ENCODE assay signal across 1 cellular context in genomic region chr21:33266050-33266783, GRCh38.
TF ChIP-seq lines count a peak whose summit lies in the region.

IL10RB (plus strand) TSS chr21:33266367; CDS start chr21:33266466, 99 bp downstream.

TF ChIP-seq in HepG2, 621 proteins besides CTCF, POLR2A, EP300 and RAD21 (continued from another document and continues in another):
- TF ChIP-seq ZNF18 (CRISPR knock-in tag; IDR thresholded peaks at IDR 0.05; ENCODE audit: insufficient replicate concordance) (no peak), SIN3A (IDR thresholded peaks at IDR 0.05; ENCODE audit: borderline replicate concordance, low read depth, low read length) (no peak), THAP11 (CRISPR knock-in tag; IDR thresholded peaks at IDR 0.05) (peak; percentile 24; the same call in 1 of the 2 replicates), ZNF552 (CRISPR knock-in tag; IDR thresholded peaks at IDR 0.05; ENCODE audit: borderline replicate concordance) (0 out of 2 replicates have a peak, but pooled peaks have one; percentile 27), KLF9 (CRISPR knock-in tag; IDR thresholded peaks at IDR 0.05; ENCODE audit: low read depth) (no peak), ETV5 (CRISPR knock-in tag; IDR thresholded peaks at IDR 0.05; ENCODE audit: borderline replicate concordance) (0 out of 2 replicates have a peak, but pooled peaks have one; percentile 35), ZNF260 (CRISPR knock-in tag; IDR thresholded peaks at IDR 0.05; ENCODE audit: borderline replicate concordance, low read depth) (no peak), YY1 (IDR thresholded peaks at IDR 0.05; ENCODE audit: insufficient read depth, insufficient replicate concordance, low read depth, low read length) (peak; percentile 58), HNRNPLL (IDR thresholded peaks at IDR 0.05; ENCODE audit: low read depth, low read length, poor library complexity, severe bottlenecking) (peak; percentile 54), SPEN (CRISPR knock-in tag; IDR thresholded peaks at IDR 0.05; ENCODE audit: low read depth) (peak; percentile 57), PHF20 (CRISPR knock-in tag; IDR thresholded peaks at IDR 0.05) (peak; percentile 60), ZNF782 (CRISPR knock-in tag; IDR thresholded peaks at IDR 0.05; ENCODE audit: borderline replicate concordance) (0 out of 2 replicates have a peak, but pooled peaks have one; percentile 35), RORA (CRISPR knock-in tag; IDR thresholded peaks at IDR 0.05) (0 out of 2 replicates have a peak, but pooled peaks have one; percentile 61), RXRB (CRISPR knock-in tag; IDR thresholded peaks at IDR 0.05; ENCODE audit: borderline replicate concordance) (no peak), PHB2 (IDR thresholded peaks at IDR 0.05; ENCODE audit: partially characterized antibody) (no peak), ZNF703 (CRISPR knock-in tag; IDR thresholded peaks at IDR 0.05; ENCODE audit: borderline replicate concordance) (no peak), HMGXB4 (CRISPR knock-in tag; IDR thresholded peaks at IDR 0.05; ENCODE audit: borderline replicate concordance in 1 of 2, low read depth in 1 of 2) (peak in 1 of 2 experiments; percentile 49; a peak in 3 of 4 replicates), TGIF2 (CRISPR knock-in tag; IDR thresholded peaks at IDR 0.05) (no peak), SNAPC2 (CRISPR knock-in tag; IDR thresholded peaks at IDR 0.05) (no peak), ZFYVE20 (CRISPR knock-in tag; IDR thresholded peaks at IDR 0.05; ENCODE audit: borderline replicate concordance, low read depth) (no peak), HCFC1 (IDR thresholded peaks at IDR 0.05; ENCODE audit: low read depth, low read length) (no peak), MXI1 (IDR thresholded peaks at IDR 0.05; ENCODE audit: borderline replicate concordance, low read depth, low read length) (peak; percentile 31; the same call in 1 of the 3 replicates), ZNF432 (CRISPR knock-in tag; IDR thresholded peaks at IDR 0.05; ENCODE audit: borderline replicate concordance) (no peak), ZMYM3 (CRISPR knock-in tag; IDR thresholded peaks at IDR 0.05) (peak; percentile 14; the same call in 1 of the 2 replicates), GZF1 (CRISPR knock-in tag; IDR thresholded peaks at IDR 0.05) (peak; percentile 30; the same call in 1 of the 2 replicates), AGO2 (optimal IDR thresholded peaks at IDR 0.05; ENCODE audit: low read depth, low read length) (peak; percentile 98), ZNF275 (CRISPR knock-in tag; IDR thresholded peaks at IDR 0.05; ENCODE audit: borderline replicate concordance) (no peak), KLF6 (CRISPR knock-in tag; IDR thresholded peaks at IDR 0.05) (0 out of 2 replicates have a peak, but pooled peaks have one; percentile 41), ZNF629 (CRISPR knock-in tag; conservative IDR thresholded peaks at IDR 0.05) (no peak), RERE (CRISPR knock-in tag; IDR thresholded peaks at IDR 0.05; ENCODE audit: low read depth) (no peak), ISL2 (CRISPR knock-in tag; IDR thresholded peaks at IDR 0.05) (no peak), ZNF446 (CRISPR knock-in tag; IDR thresholded peaks at IDR 0.05) (no peak), POLR2G (IDR thresholded peaks at IDR 0.05; ENCODE audit: low read depth, low read length) (peak; percentile 63; the same call in 1 of the 2 replicates), ZNF704 (CRISPR knock-in tag; IDR thresholded peaks at IDR 0.05; ENCODE audit: borderline replicate concordance) (no peak), RARA (CRISPR knock-in tag; IDR thresholded peaks at IDR 0.05) (peak; percentile 21; the same call in 1 of the 2 replicates), HNF1B (CRISPR knock-in tag; IDR thresholded peaks at IDR 0.05) (peak; percentile 33; the same call in 1 of the 2 replicates), TEAD2 (CRISPR knock-in tag; IDR thresholded peaks at IDR 0.05) (no peak), ZNF326 (CRISPR knock-in tag; IDR thresholded peaks at IDR 0.05; ENCODE audit: borderline replicate concordance) (no peak), ERF (CRISPR knock-in tag; IDR thresholded peaks at IDR 0.05) (0 out of 2 replicates have a peak, but pooled peaks have one; percentile 25), ZNF572 (CRISPR knock-in tag; IDR thresholded peaks at IDR 0.05) (no peak), ZNF781 (CRISPR knock-in tag; IDR thresholded peaks at IDR 0.05; ENCODE audit: borderline replicate concordance, not compliant biosample characterization) (no peak), TAF1 (CRISPR knock-in tag; IDR thresholded peaks at IDR 0.05) (peak; percentile 25; the same call in 1 of the 2 replicates), ZFP36L1 (CRISPR knock-in tag; IDR thresholded peaks at IDR 0.05) (0 out of 2 replicates have a peak, but pooled peaks have one; percentile 49), PAWR (CRISPR knock-in tag; IDR thresholded peaks at IDR 0.05; ENCODE audit: borderline replicate concordance) (no peak), MBNL3 (CRISPR knock-in tag; conservative IDR thresholded peaks at IDR 0.05) (no peak), ZNF335 (CRISPR knock-in tag; IDR thresholded peaks at IDR 0.05) (no peak), RBM22 (optimal IDR thresholded peaks at IDR 0.05; ENCODE audit: low read length) (peak; percentile 75), ZNF670 (CRISPR knock-in tag; IDR thresholded peaks at IDR 0.05; ENCODE audit: borderline replicate concordance) (no peak), BCL3 (CRISPR knock-in tag; IDR thresholded peaks at IDR 0.05) (peak; percentile 36; the same call in 1 of the 2 replicates), ZBTB21 (CRISPR knock-in tag; IDR thresholded peaks at IDR 0.05) (no peak), ZNF138 (CRISPR knock-in tag; IDR thresholded peaks at IDR 0.05; ENCODE audit: low read depth) (no peak), MAZ (IDR thresholded peaks at IDR 0.05; ENCODE audit: borderline replicate concordance, low read depth, low read length) (peak; percentile 31; the same call in 1 of the 2 replicates), MAZ (CRISPR knock-in tag; IDR thresholded peaks at IDR 0.05; ENCODE audit: low read depth) (peak; percentile 67), SP140L (CRISPR knock-in tag; IDR thresholded peaks at IDR 0.05; ENCODE audit: borderline replicate concordance) (no peak), KDM3A (CRISPR knock-in tag; IDR thresholded peaks at IDR 0.05; ENCODE audit: low read depth) (peak; percentile 38; the same call in 1 of the 2 replicates), FOSL2 (CRISPR knock-in tag; IDR thresholded peaks at IDR 0.05) (no peak), IRF9 (CRISPR knock-in tag; IDR thresholded peaks at IDR 0.05; ENCODE audit: borderline replicate concordance) (no peak; the same call in 1 of the 2 replicates), ZSCAN9 (CRISPR knock-in tag; IDR thresholded peaks at IDR 0.05; ENCODE audit: borderline replicate concordance) (no peak)
